22 cellular contexts compared by ENCODE assay signal in the genomic region with DNA sequence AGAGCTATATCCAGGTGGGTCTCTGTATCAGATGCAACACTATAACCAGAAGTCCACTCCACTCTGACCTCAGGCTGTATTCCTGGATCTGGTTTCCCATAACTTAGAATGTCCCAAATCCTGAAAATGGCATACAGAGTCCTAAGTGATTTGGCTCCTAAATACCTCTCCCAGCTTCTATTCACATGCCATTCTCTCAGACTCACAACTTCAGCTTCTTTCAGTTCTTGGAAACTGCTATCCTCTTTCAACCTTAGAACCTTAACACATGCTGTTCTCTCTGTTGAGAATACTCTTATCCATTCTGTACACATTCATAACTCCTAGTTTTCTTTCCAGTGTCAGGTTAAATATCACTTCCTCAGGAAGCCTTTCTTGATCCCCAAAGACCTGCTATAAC.
"Had no signal": no experiment of that assay in that cellular context is flagged by ENCODE, and none has a peak within 500 bp of the region (broad histone marks: within the 10 kb centered on the region; RNA-seq: fewer than 3 reads in every experiment).

No MANE protein-coding gene starts in this region.

- H3K27ac Mint-ChIP-seq: activated CD4-positive, alpha-beta memory T cell treated with anti-CD3 and anti-CD28 coated beads for 36 hours; activated naive CD4-positive, alpha-beta T cell treated with anti-CD3 and anti-CD28 coated beads, Interleukin-2, amount 50 U/mL, for 24 hours; memory B cell; natural killer cell treated with Interleukin-12 subunit alpha and Interleukin-12 subunit beta and Interleukin-15 and Interleukin-18, amount 100 ng/mL, for 72 hours had no signal

- H3K9me3 Mint-ChIP-seq: activated CD4-positive, alpha-beta memory T cell treated with anti-CD3 and anti-CD28 coated beads for 36 hours; activated naive CD4-positive, alpha-beta T cell treated with anti-CD3 and anti-CD28 coated beads, Interleukin-2, amount 50 U/mL, for 24 hours; natural killer cell treated with Interleukin-12 subunit alpha and Interleukin-12 subunit beta and Interleukin-15 and Interleukin-18, amount 100 ng/mL, for 72 hours had no signal

- H3K4me3 ChIP-seq: heart left ventricle, thyroid gland, upper lobe of right lung had no signal

- H3K4me3 Mint-ChIP-seq: activated CD4-positive, alpha-beta memory T cell treated with anti-CD3 and anti-CD28 coated beads for 36 hours; activated naive CD4-positive, alpha-beta T cell treated with anti-CD3 and anti-CD28 coated beads, Interleukin-2, amount 50 U/mL, for 24 hours; memory B cell; natural killer cell treated with Interleukin-12 subunit alpha and Interleukin-12 subunit beta and Interleukin-15 and Interleukin-18, amount 100 ng/mL, for 72 hours had no signal

- H3K79me2 ChIP-seq: parathyroid adenoma had no signal

- H3K27me3 ChIP-seq: brain microvascular endothelial cell, heart left ventricle, thyroid gland, upper lobe of right lung had no signal

- H3K9ac ChIP-seq: parathyroid adenoma had no signal

- DNase-seq: activated CD4-positive, alpha-beta memory T cell treated with anti-CD3 and anti-CD28 coated beads for 36 hours; activated CD4-positive, alpha-beta T cell treated with anti-CD3 and anti-CD28 coated beads for 48 hours; activated gamma-delta T cell treated with Interleukin-2 at 50 U/mL for 16 hours; aorta; brain microvascular endothelial cell; caudate nucleus; effector memory CD4-positive, alpha-beta T cell; heart left ventricle; islet precursor cell; left colon; right cardiac atrium; stimulated activated CD4-positive, alpha-beta T cell treated with anti-CD3 and anti-CD28 coated beads, Interleukin-12 subunit alpha, Interleukin-12 subunit beta, amount 100 ng/mL, for 4 hours; stimulated activated CD4-positive, alpha-beta T cell treated with anti-CD3 and anti-CD28 coated beads, Interleukin-4, amount 100 ng/mL, for 4 hours; stimulated activated naive CD8-positive, alpha-beta T cell treated with anti-CD3 and anti-CD28 coated beads, Interleukin-15, Interleukin-2, amounts not matched to agents 100 U/mL and 50 U/mL, for 24 hours; substantia nigra; T-helper 2 cell; thyroid gland; upper lobe of right lung had no signal

- H3K27ac ChIP-seq: brain microvascular endothelial cell, heart left ventricle, parathyroid adenoma, thyroid gland, upper lobe of right lung had no signal

- H3K36me3 Mint-ChIP-seq: activated naive CD4-positive, alpha-beta T cell treated with anti-CD3 and anti-CD28 coated beads, Interleukin-2, amount 50 U/mL, for 24 hours; memory B cell had no signal

- H3K36me3 ChIP-seq: brain microvascular endothelial cell, heart left ventricle, thyroid gland, upper lobe of right lung had no signal

- H3K27me3 Mint-ChIP-seq: activated CD4-positive, alpha-beta memory T cell treated with anti-CD3 and anti-CD28 coated beads for 36 hours; activated naive CD4-positive, alpha-beta T cell treated with anti-CD3 and anti-CD28 coated beads, Interleukin-2, amount 50 U/mL, for 24 hours; memory B cell; natural killer cell treated with Interleukin-12 subunit alpha and Interleukin-12 subunit beta and Interleukin-15 and Interleukin-18, amount 100 ng/mL, for 72 hours had no signal

- H2AFZ ChIP-seq: parathyroid adenoma had no signal

- H3K9me3 ChIP-seq: heart left ventricle, thyroid gland, upper lobe of right lung had no signal

- H3K4me1 ChIP-seq: heart left ventricle, parathyroid adenoma, thyroid gland, upper lobe of right lung had no signal

- H3K4me1 Mint-ChIP-seq: memory B cell had no signal
